ENCODE assay signal across 8 cellular contexts in the genomic region with DNA sequence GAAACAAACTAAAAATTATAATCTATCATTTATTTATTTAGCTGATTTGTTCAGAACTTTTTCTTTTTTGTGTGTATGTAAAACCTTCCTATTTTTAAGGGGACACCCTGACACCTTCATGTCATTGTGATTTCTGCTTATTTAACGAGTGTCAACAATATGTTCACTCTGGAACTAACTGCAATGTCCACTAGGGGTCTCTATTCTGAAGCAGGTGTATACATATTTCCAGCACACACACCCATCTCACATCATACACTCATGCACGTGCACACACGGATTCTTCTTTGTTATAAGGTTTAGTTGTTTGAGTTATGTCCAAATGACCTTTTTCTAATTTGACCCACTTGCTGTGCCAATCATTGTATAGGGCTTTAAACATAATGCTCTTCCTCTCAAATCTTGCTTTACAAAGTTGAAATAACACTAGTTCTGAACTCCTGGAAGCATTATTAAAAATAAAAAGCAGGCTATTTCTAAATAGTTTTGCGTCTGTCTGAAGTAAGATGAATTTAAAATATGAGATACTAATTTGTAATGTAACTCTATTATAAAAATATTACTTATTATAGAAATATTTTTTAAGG. TPM values are rescaled to one million over a fixed set of nuclear protein-coding genes. Genes with fewer than 3 reads are reported as not detected.
DNase-seq lines count a peak whose midpoint lies in the region; ATAC-seq and TF ChIP-seq lines count a peak whose summit lies in the region.

No MANE protein-coding gene starts in this region.

- H3K4me3 Mint-ChIP-seq in neural crest cell, result no peak overlapping the region

- H3K4me1 Mint-ChIP-seq in neural crest cell, result peaks cover 10% of the 10 kb centered on the region

- no peak for TF ChIP-seq POLR2A in NB4 (IDR thresholded peaks at IDR 0.05; ENCODE audit: extremely low read depth, insufficient read length)

- no peaks in the 10 kb centered on the region for H3K4me1 ChIP-seq in RWPE2 (ENCODE audit: insufficient read depth, poor library complexity, severe bottlenecking)

- H3K4me3 ChIP-seq in NB4 (ENCODE audit: low read depth, low read length), result no peak overlapping the region
- no peak overlapping the region for H3K4me3 ChIP-seq in RWPE2 (ENCODE audit: severe bottlenecking)
- no peak overlapping the region for H3K4me3 ChIP-seq in epithelial cell of proximal tubule (ENCODE audit: low read depth, low read length)

- no peak overlapping the region for H3K27ac ChIP-seq in RWPE2 (ENCODE audit: poor library complexity, severe bottlenecking)

- H3K36me3 ChIP-seq in RWPE2 (ENCODE audit: low read depth), result peaks cover 100% of the 10 kb centered on the region

- H3K27me3 ChIP-seq in RWPE2 (ENCODE audit: insufficient read depth, poor library complexity, severe bottlenecking), result no peaks in the 10 kb centered on the region

- H3K27ac Mint-ChIP-seq in neural crest cell (ENCODE audit: unreplicated experiment), result no peak overlapping the region

- H3K27me3 Mint-ChIP-seq in neural crest cell (ENCODE audit: low read depth), result no peaks in the 10 kb centered on the region

- peak; percentile 93 for ATAC-seq in GM18499 (IDR thresholded peaks at IDR 0.05; ENCODE audit: insufficient read depth, unreplicated experiment)
- peak; percentile 94 for ATAC-seq in HG02759 (IDR thresholded peaks at IDR 0.05; ENCODE audit: unreplicated experiment)
- ATAC-seq in RWPE2 (ENCODE audit: low read depth), result peak; percentile 87

- H3K9me3 ChIP-seq in RWPE2 (ENCODE audit: severe bottlenecking), result no peaks in the 10 kb centered on the region

- DNase-seq in AG20443 (ENCODE audit: low spot score) (peak; percentile 58), NB4 (ENCODE audit: low read depth) (peak; percentile 67), RWPE2 (ENCODE audit: low spot score) (no peak), epithelial cell of proximal tubule (ENCODE audit: low read depth) (no peak), neural crest cell (ENCODE audit: low read depth, low spot score) (no peak), nucleus accumbens (lab: John Stamatoyannopoulos, UW) (no peak)

- H3K9me3 Mint-ChIP-seq in neural crest cell, result no peaks in the 10 kb centered on the region

- peaks cover 13% of the 10 kb centered on the region for H3K36me3 Mint-ChIP-seq in neural crest cell (ENCODE audit: low read depth)

- TF ChIP-seq CTCF in NB4 (IDR thresholded peaks at IDR 0.05; ENCODE audit: low read depth, low read length), result peak; percentile 79
- peak; percentile 89 for TF ChIP-seq CTCF in RWPE2 (IDR thresholded peaks at IDR 0.05; ENCODE audit: poor library complexity, severe bottlenecking)
- peak; percentile 86 for TF ChIP-seq CTCF in epithelial cell of proximal tubule (conservative IDR thresholded peaks at IDR 0.05; ENCODE audit: low read depth, low read length)
- TF ChIP-seq CTCF in neural crest cell (conservative IDR thresholded peaks at IDR 0.05), result peak; percentile 90

RNA-seq across cellular contexts. Expression of a gene that starts 15.5 kb away (rescaled TPM):
- total RNA-seq in epithelial cell of proximal tubule, result 20.5 and 22.1 TPM in 2 replicates
- total RNA-seq in neural crest cell, result 25.7 and 29.8 TPM in 2 replicates

Comparison
In these comparisons a context has a peak if more than half of its experiments do, and no peak if none do; other contexts are left out.
1. DNase-seq: peak in AG20443 (single experiment) and NB4 (single experiment); none in RWPE2 (single experiment), epithelial cell of proximal tubule (single experiment), neural crest cell (single experiment) and nucleus accumbens (0 of 56).
2. Peak in every context shown above with its lines, with median percentiles within 50 percentile points of each other: ATAC-seq and CTCF ChIP-seq.